26 cellular contexts compared by ENCODE assay signal in the genomic region with DNA sequence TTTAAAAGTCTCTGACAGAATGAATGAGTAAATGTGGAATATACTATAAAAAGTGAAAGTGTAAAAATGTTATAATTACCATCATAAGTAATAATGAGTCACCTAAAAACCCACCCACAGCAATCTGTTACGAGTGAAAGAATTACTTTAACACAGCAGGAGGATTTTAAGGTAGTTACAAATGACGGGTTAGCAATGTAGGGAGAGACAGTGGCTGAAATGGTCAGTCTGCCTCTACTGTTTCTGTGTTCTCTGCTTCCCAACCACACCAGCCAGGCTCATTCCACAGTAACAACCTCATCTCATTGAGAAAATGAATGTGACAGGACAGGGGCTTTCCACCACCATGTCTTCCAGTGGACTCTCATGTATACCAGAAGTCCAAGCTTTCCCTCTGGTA.
DNase-seq lines count a peak whose midpoint lies in the region; FAIRE-seq and TF ChIP-seq lines count a peak whose summit lies in the region.
"Had no signal": no experiment of that assay in that cellular context is flagged by ENCODE, and none has a peak within 500 bp of the region (broad histone marks: within the 10 kb centered on the region; RNA-seq: fewer than 3 reads in every experiment).

No MANE protein-coding gene starts in this region.

- no peak overlapping the region for H3K4me2 ChIP-seq in trophoblast cell (ENCODE audit: low read length)
- H3K4me2 ChIP-seq: SK-N-SH had no signal

- H2BK5ac ChIP-seq in trophoblast cell (ENCODE audit: low read depth, low read length, poor library complexity), result no peak overlapping the region

- no peak overlapping the region for H2AK5ac ChIP-seq in trophoblast cell (ENCODE audit: low read length)

- H3K9me3 ChIP-seq in trophoblast cell (ENCODE audit: insufficient read depth, low read depth, low read length), result no peaks in the 10 kb centered on the region
- H3K9me3 ChIP-seq: SK-N-SH had no signal

- peak; percentile 11 for DNase-seq in activated CD4-positive, alpha-beta T cell treated with anti-CD3 and anti-CD28 coated beads, Interleukin-2, amount 10 ng/mL, durations not matched to agents 24 days and 14 days
- DNase-seq in activated CD4-positive, alpha-beta T cell treated with anti-CD3 and anti-CD28 coated beads, Interleukin-2, amount 50 U/mL, for 4 hours, result no peak
- DNase-seq in RCC 7860 (ENCODE audit: low spot score) (peak; percentile 68), choroid plexus epithelial cell (ENCODE audit: low read depth) (peak; percentile 14), trophoblast cell (no peak), EL (no peak), DMS 273 (lab: John Stamatoyannopoulos, UW; ENCODE audit: unreplicated experiment) (no peak), COLO668 (lab: John Stamatoyannopoulos, UW; ENCODE audit: unreplicated experiment) (no peak)
- DNase-seq: GOT3; HCEC 1CT; KBM-7; NCI-H1092; NCI-H1436; NCI-H187 treated with DMSO at 0.1 percent for 48 hours; NCI-H510A treated with DMSO at 0.1 percent for 48 hours; NCI-H774; NK-92 treated with Interleukin-12 subunit alpha and Interleukin-12 subunit beta, amount 100 ng/mL, for 24 hours; SIG-M5; SK-N-SH had no signal

- intact Hi-C loops in activated CD4-positive, alpha-beta T cell treated with anti-CD3 and anti-CD28 coated beads, Interleukin-2, amount 10 ng/mL, durations not matched to agents 24 days and 14 days (cut with micrococcal nuclease), result no loop called here

- no peak overlapping the region for H3K14ac ChIP-seq in trophoblast cell (ENCODE audit: low read length)

- H3K36me3 ChIP-seq in trophoblast cell (ENCODE audit: control insufficient read depth in 1 of 2, insufficient read depth in 2 of 2, low read length in 2 of 2), result no peaks in the 10 kb centered on the region

- H3K27me3 ChIP-seq in trophoblast cell (ENCODE audit: insufficient read depth, low read length), result no peaks in the 10 kb centered on the region

- H4K8ac ChIP-seq in trophoblast cell (ENCODE audit: low read depth, low read length), result no peak overlapping the region

- H4K91ac ChIP-seq in trophoblast cell (ENCODE audit: low read depth, low read length), result no peak overlapping the region

- no peak for TF ChIP-seq CTCF in choroid plexus epithelial cell (conservative IDR thresholded peaks at IDR 0.05; ENCODE audit: low read depth, low read length)

- no peak overlapping the region for H3K23ac ChIP-seq in trophoblast cell (ENCODE audit: low read length)

- H3K27me3 Mint-ChIP-seq in activated CD4-positive, alpha-beta T cell treated with anti-CD3 and anti-CD28 coated beads, Interleukin-2, amount 10 ng/mL, durations not matched to agents 24 days and 14 days, result no peaks in the 10 kb centered on the region

- peaks cover 0 to 4% of the 10 kb centered on the region in 2 experiments for H3K4me1 ChIP-seq in trophoblast cell (ENCODE audit: control insufficient read depth in 1 of 2, insufficient read depth in 2 of 2, low read length in 2 of 2)

- H3K4me1 Mint-ChIP-seq in activated CD4-positive, alpha-beta T cell treated with anti-CD3 and anti-CD28 coated beads, Interleukin-2, amount 10 ng/mL, durations not matched to agents 24 days and 14 days, result no peaks in the 10 kb centered on the region
- H3K4me1 Mint-ChIP-seq: B cell, CD14-positive monocyte had no signal

- no peak overlapping the region for H3K27ac Mint-ChIP-seq in activated CD4-positive, alpha-beta T cell treated with anti-CD3 and anti-CD28 coated beads, Interleukin-2, amount 10 ng/mL, durations not matched to agents 24 days and 14 days
- H3K27ac Mint-ChIP-seq: B cell, CD14-positive monocyte had no signal

- peak; percentile 83 for FAIRE-seq in RCC 7860 (lab: Jason Lieb, UNC)
- FAIRE-seq: A204.1, D721Med, GM12892, HepG2 had no signal

- H3K79me2 ChIP-seq in trophoblast cell (ENCODE audit: control insufficient read depth, insufficient read depth, low read length, poor library complexity), result no peaks in the 10 kb centered on the region

- no peak overlapping the region for H4K12ac ChIP-seq in trophoblast cell (ENCODE audit: low read depth, low read length)

- no peak overlapping the region for H3K18ac ChIP-seq in trophoblast cell (ENCODE audit: low read length)

- no peak overlapping the region for H3K4me3 ChIP-seq in choroid plexus epithelial cell (ENCODE audit: low read depth, low read length)
- no peak overlapping the region for H3K4me3 ChIP-seq in trophoblast cell (ENCODE audit: low read depth, low read length)

- H3K4ac ChIP-seq in trophoblast cell (ENCODE audit: low read depth, low read length), result no peak overlapping the region

- H2BK12ac ChIP-seq in trophoblast cell (ENCODE audit: low read length), result no peak overlapping the region

- H2AFZ ChIP-seq in trophoblast cell (ENCODE audit: insufficient read depth, low read length, poor library complexity), result no peak overlapping the region

- H3K79me1 ChIP-seq in trophoblast cell (ENCODE audit: low read length), result no peaks in the 10 kb centered on the region

- H3K4me3 Mint-ChIP-seq in activated CD4-positive, alpha-beta T cell treated with anti-CD3 and anti-CD28 coated beads, Interleukin-2, amount 10 ng/mL, durations not matched to agents 24 days and 14 days, result no peak overlapping the region
- H3K4me3 Mint-ChIP-seq: B cell, CD14-positive monocyte had no signal

- H3K9ac ChIP-seq in trophoblast cell (ENCODE audit: low read length), result no peak overlapping the region
- H3K9ac ChIP-seq: SK-N-SH had no signal

- whole genome bisulfite sequencing in trophoblast cell (ENCODE audit: extremely low coverage, insufficient coverage, insufficient read length), result no CpG with 5 or more reads among the region's 2 CpGs

- H2BK120ac ChIP-seq in trophoblast cell (ENCODE audit: insufficient read depth, low read length, poor library complexity), result peak overlapping the region; percentile 52

- H3K9me3 Mint-ChIP-seq in activated CD4-positive, alpha-beta T cell treated with anti-CD3 and anti-CD28 coated beads, Interleukin-2, amount 10 ng/mL, durations not matched to agents 24 days and 14 days, result no peaks in the 10 kb centered on the region

- H3K27ac ChIP-seq in trophoblast cell (ENCODE audit: low read depth, low read length), result no peak overlapping the region
- H3K27ac ChIP-seq: HL-60 had no signal

- H3K36me3 Mint-ChIP-seq in activated CD4-positive, alpha-beta T cell treated with anti-CD3 and anti-CD28 coated beads, Interleukin-2, amount 10 ng/mL, durations not matched to agents 24 days and 14 days (ENCODE audit: low read depth), result no peaks in the 10 kb centered on the region
- H3K36me3 Mint-ChIP-seq: CD14-positive monocyte had no signal

Comparison
In these comparisons a context has a peak if more than half of its experiments do, and no peak if none do; other contexts are left out.
1. DNase-seq: peak in activated CD4-positive, alpha-beta T cell treated with anti-CD3 and anti-CD28 coated beads, Interleukin-2, amount 10 ng/mL, durations not matched to agents 24 days and 14 days (single experiment), RCC 7860 (single experiment) and choroid plexus epithelial cell (single experiment); none in activated CD4-positive, alpha-beta T cell treated with anti-CD3 and anti-CD28 coated beads, Interleukin-2, amount 50 U/mL, for 4 hours (0 of 2), trophoblast cell (0 of 2), EL (single experiment), DMS 273 (single experiment) and COLO668 (single experiment).